In genomic region chr1:182886985-182887384, GRCh38 we compare ENCODE assay signal across 24 cellular contexts.
"Had no signal": no experiment of that assay in that cellular context is flagged by ENCODE, and none has a peak within 500 bp of the region (broad histone marks: within the 10 kb centered on the region; RNA-seq: fewer than 3 reads in every experiment).

No MANE protein-coding gene starts in this region.

- H3K9me3 Mint-ChIP-seq: natural killer cell treated with Interleukin-12 subunit alpha and Interleukin-12 subunit beta and Interleukin-15 and Interleukin-18, amount 100 ng/mL, for 72 hours had no signal

- ATAC-seq: activated naive CD4-positive, alpha-beta T cell treated with anti-CD3 and anti-CD28 coated beads, Interleukin-2, amount 50 U/mL, for 72 hours; left cardiac atrium; natural killer cell treated with Interleukin-12 subunit alpha and Interleukin-12 subunit beta and Interleukin-15 and Interleukin-18, amount 100 ng/mL, for 72 hours; stimulated activated naive CD8-positive, alpha-beta T cell treated with anti-CD3 and anti-CD28 coated beads, Interleukin-15, Interleukin-2, amounts not matched to agents 100 U/mL and 50 U/mL, for 24 hours; T-helper 17 cell had no signal

- H3K4me3 Mint-ChIP-seq: natural killer cell treated with Interleukin-12 subunit alpha and Interleukin-12 subunit beta and Interleukin-15 and Interleukin-18, amount 100 ng/mL, for 72 hours; T-helper 17 cell had no signal

- DNase-seq: activated CD4-positive, alpha-beta T cell treated with anti-CD3 and anti-CD28 coated beads, Interleukin-2, amount 50 U/mL, for 48 hours; activated effector memory CD4-positive, alpha-beta T cell treated with anti-CD3 and anti-CD28 coated beads, Interleukin-2, amount 50 U/mL, for 16 hours; activated T-cell treated with anti-CD3 and anti-CD28 coated beads, Interleukin-2, amount 50 U/mL, for 48 hours; brain microvascular endothelial cell; central memory CD4-positive, alpha-beta T cell; dorsolateral prefrontal cortex; foreskin fibroblast; hippocampal formation; left cardiac atrium; mesendoderm; stimulated activated CD4-positive, alpha-beta T cell treated with anti-CD3 and anti-CD28 coated beads, Interleukin-12 subunit alpha, Interleukin-12 subunit beta, amount 100 ng/mL, for 4 hours; stimulated activated CD4-positive, alpha-beta T cell treated with anti-CD3 and anti-CD28 coated beads, Interleukin-1b, Interleukin-23, amount 100 ng/mL, for 48 hours; stimulated activated CD8-positive, alpha-beta memory T cell treated with anti-CD3 and anti-CD28 coated beads, Interleukin-4, amount 100 ng/mL, for 48 hours; stimulated activated naive CD8-positive, alpha-beta T cell treated with anti-CD3 and anti-CD28 coated beads, Interleukin-15, Interleukin-2, amounts not matched to agents 100 U/mL and 50 U/mL, for 24 hours; substantia nigra; T-helper 17 cell; tibial artery had no signal

- H3K9me3 ChIP-seq: tibial artery had no signal

- H3K27me3 ChIP-seq: brain microvascular endothelial cell, dorsolateral prefrontal cortex, tibial artery had no signal

- H3K4me1 ChIP-seq: tibial artery had no signal

- FAIRE-seq: colon, islet of Langerhans, urothelium cell line had no signal

- H3K4me3 ChIP-seq: dorsolateral prefrontal cortex, tibial artery had no signal

- H3K27me3 Mint-ChIP-seq: natural killer cell treated with Interleukin-12 subunit alpha and Interleukin-12 subunit beta and Interleukin-15 and Interleukin-18, amount 100 ng/mL, for 72 hours; T-helper 17 cell had no signal

- H3K27ac ChIP-seq: brain microvascular endothelial cell, epithelial cell of prostate, tibial artery, VCaP had no signal
